8 cellular contexts compared by ENCODE assay signal in genomic region chr7:94374231-94374630, GRCh38. TPM values are rescaled to one million over a fixed set of nuclear protein-coding genes. Genes with fewer than 3 reads are reported as not detected.
DNase-seq lines count a peak whose midpoint lies in the region; ATAC-seq, FAIRE-seq and TF ChIP-seq lines count a peak whose summit lies in the region.

No MANE protein-coding gene starts in this region.

- H3K9me3 ChIP-seq in adrenal gland (replicated peaks in 1 of 3): no peaks in the 10 kb centered on the region
- H3K9me3 ChIP-seq in left ventricle myocardium inferior (replicated peaks): no peaks in the 10 kb centered on the region

- H3K4me1 ChIP-seq in adrenal gland (replicated peaks in 1 of 2): no peaks in the 10 kb centered on the region
- H3K4me1 ChIP-seq in left ventricle myocardium inferior: peaks cover 15% of the 10 kb centered on the region

- H3K4me1 Mint-ChIP-seq in activated CD8-positive, alpha-beta T cell treated with anti-CD3 and anti-CD28 coated beads, Interleukin-2, amount 10 ng/mL, durations not matched to agents 7 days and 5 days (ENCODE audit: low read depth): peaks cover 4% of the 10 kb centered on the region

- H3K4me3 ChIP-seq in adrenal gland (no peak overlapping the region), left ventricle myocardium inferior (peak overlapping the region; percentile 36)

- POLR2A ChIA-PET in activated CD8-positive, alpha-beta T cell treated with anti-CD3 and anti-CD28 coated beads, Interleukin-2, amount 10 ng/mL, durations not matched to agents 7 days and 5 days (lab: Charles Lee): no interaction called here

- WGBS in adrenal gland, 4 donors: 20 to 29% (median 26%) methylated on average over 2 of the region's 2 CpGs

- H3K36me3 Mint-ChIP-seq in activated CD8-positive, alpha-beta T cell treated with anti-CD3 and anti-CD28 coated beads, Interleukin-2, amount 10 ng/mL, durations not matched to agents 7 days and 5 days (ENCODE audit: low read depth): no peaks in the 10 kb centered on the region

- TF ChIP-seq CTCF in adrenal gland (IDR thresholded peaks at IDR 0.05) (no peak), left ventricle myocardium inferior (IDR thresholded peaks at IDR 0.05; ENCODE audit: borderline replicate concordance) (no peak)

- peak; percentile 79 for DNase-seq in ELR (ENCODE audit: low read depth)
- DNase-seq in adrenal gland: peak in 6 of 7 donors; percentile 48 to 76 (median 60)
- peak; percentile 79 for DNase-seq in left ventricle myocardium inferior
- DNase-seq in retina: peak; percentile 34
- DNase-seq in activated CD8-positive, alpha-beta T cell treated with anti-CD3 and anti-CD28 coated beads, Interleukin-2, amount 10 ng/mL, durations not matched to agents 7 days and 5 days: no peak
- DNase-seq in RCC 7860 (ENCODE audit: low spot score): no peak
- no peak for DNase-seq in occipital lobe (lab: John Stamatoyannopoulos, UW)

- H3K27me3 Mint-ChIP-seq in activated CD8-positive, alpha-beta T cell treated with anti-CD3 and anti-CD28 coated beads, Interleukin-2, amount 10 ng/mL, durations not matched to agents 7 days and 5 days (ENCODE audit: low read depth): no peaks in the 10 kb centered on the region

- no peak overlapping the region for H3K4me3 Mint-ChIP-seq in activated CD8-positive, alpha-beta T cell treated with anti-CD3 and anti-CD28 coated beads, Interleukin-2, amount 10 ng/mL, durations not matched to agents 7 days and 5 days

- H3K36me3 ChIP-seq in adrenal gland (replicated peaks in 1 of 2) (no peaks in the 10 kb centered on the region), left ventricle myocardium inferior (no peaks in the 10 kb centered on the region)

- H3K27ac ChIP-seq in adrenal gland: peak overlapping the region in 3 of 5 donors; percentile 15 to 71 (median 65)
- peak overlapping the region; percentile 89 for H3K27ac ChIP-seq in left ventricle myocardium inferior (replicated peaks)

- ATAC-seq in activated CD8-positive, alpha-beta T cell treated with anti-CD3 and anti-CD28 coated beads, Interleukin-2, amount 10 ng/mL, durations not matched to agents 7 days and 5 days: no peak
- ATAC-seq in HG02759 (IDR thresholded peaks at IDR 0.05; ENCODE audit: unreplicated experiment): no peak

- intact Hi-C loops in adrenal gland (cut with DNase I): loop anchor here (2.0 to 10.0 kb wide), 2 partner anchors 15 to 59 kb away; no protein-coding TSS in a partner anchor
- intact Hi-C loops in left ventricle myocardium inferior (cut with micrococcal nuclease): no loop called here

- H3K9me3 Mint-ChIP-seq in activated CD8-positive, alpha-beta T cell treated with anti-CD3 and anti-CD28 coated beads, Interleukin-2, amount 10 ng/mL, durations not matched to agents 7 days and 5 days (ENCODE audit: insufficient read depth): no peaks in the 10 kb centered on the region

- FAIRE-seq in RCC 7860 (lab: Jason Lieb, UNC): no peak

- no peak overlapping the region for H3K27ac Mint-ChIP-seq in activated CD8-positive, alpha-beta T cell treated with anti-CD3 and anti-CD28 coated beads, Interleukin-2, amount 10 ng/mL, durations not matched to agents 7 days and 5 days

- no peaks in the 10 kb centered on the region for H3K27me3 ChIP-seq in adrenal gland
- no peaks in the 10 kb centered on the region for H3K27me3 ChIP-seq in left ventricle myocardium inferior (ENCODE audit: low read depth)

- CTCF ChIA-PET in activated CD8-positive, alpha-beta T cell treated with anti-CD3 and anti-CD28 coated beads, Interleukin-2, amount 10 ng/mL, durations not matched to agents 7 days and 5 days (lab: Charles Lee): no interaction called here

- no peak for TF ChIP-seq POLR2A in adrenal gland (IDR thresholded peaks at IDR 0.05)

RNA-seq across cellular contexts. Expression of gene COL1A2, which starts 20.5 kb away (rescaled TPM):
- total RNA-seq in adrenal gland: 100 to 1,000 TPM; 110 to 475 (median 189) TPM
- polyA plus RNA-seq in adrenal gland: 100 to 1,000 TPM in 2 of 3 donors, 10 to 100 TPM in 1; 74.6 to 168 (median 109) TPM
- total RNA-seq in left ventricle myocardium inferior: 96.6 TPM
- total RNA-seq in activated CD8-positive, alpha-beta T cell treated with anti-CD3 and anti-CD28 coated beads, Interleukin-2, amount 10 ng/mL, durations not matched to agents 7 days and 5 days: under 1 TPM; 0.16 to 0.21 TPM
- 124 TPM for total RNA-seq in occipital lobe

Comparison
In these comparisons a context has a peak if more than half of its experiments do, and no peak if none do; other contexts are left out.
1. DNase-seq: peak in ELR (single experiment), adrenal gland (6 of 7), left ventricle myocardium inferior (single experiment) and retina (single experiment); none in activated CD8-positive, alpha-beta T cell treated with anti-CD3 and anti-CD28 coated beads, Interleukin-2, amount 10 ng/mL, durations not matched to agents 7 days and 5 days (single experiment), RCC 7860 (single experiment) and occipital lobe (single experiment).
2. RNA of gene COL1A2, which starts 20.5 kb away (total RNA-seq): 110 to 475 TPM in adrenal gland, 124 TPM in occipital lobe (single experiment) and 96.6 TPM in left ventricle myocardium inferior (single experiment); 0.16 to 0.21 TPM in activated CD8-positive, alpha-beta T cell treated with anti-CD3 and anti-CD28 coated beads, Interleukin-2, amount 10 ng/mL, durations not matched to agents 7 days and 5 days; every median in the first group is over 10 times any median in the second.